In the genomic region with DNA sequence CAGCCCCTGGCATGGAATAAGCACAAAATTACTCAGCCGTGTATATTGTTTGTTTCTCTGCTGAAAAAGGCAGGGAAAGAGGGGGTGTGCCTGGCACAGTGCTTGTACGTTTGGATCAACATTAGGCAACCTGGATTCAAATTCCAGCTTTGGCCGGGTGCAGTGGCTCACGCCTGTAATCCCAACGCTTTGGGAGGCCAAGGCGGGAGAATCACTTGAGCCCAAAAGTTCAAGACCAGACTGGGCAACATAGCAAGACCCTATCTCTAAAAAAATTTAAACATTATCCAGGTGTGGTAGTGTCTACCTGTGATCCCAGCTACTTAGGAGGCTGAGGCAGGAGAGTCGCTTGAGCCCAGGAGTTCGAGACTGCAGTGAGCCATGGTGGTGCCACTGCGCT, we compare ENCODE assay signal across 18 cellular contexts.
A peak's percentile ranks its signal among the peaks of the same experiment; 100 is the strongest.
DNase-seq lines count a peak whose midpoint lies in the region; ATAC-seq, FAIRE-seq and TF ChIP-seq lines count a peak whose summit lies in the region.
"Had no signal": no experiment of that assay in that cellular context is flagged by ENCODE, and none has a peak within 500 bp of the region (broad histone marks: within the 10 kb centered on the region; RNA-seq: fewer than 3 reads in every experiment).

No MANE protein-coding gene starts in this region.

- DNase-seq in HepG2 (ENCODE audit: low spot score) (no peak), right lobe of liver (no peak), K562 (ENCODE audit: extremely low read depth in 1 of 4, low spot score in 3 of 4) (no peak), spleen (no peak), OCI-LY7 (ENCODE audit: low spot score) (no peak)
- no peak for DNase-seq in stimulated activated naive CD4-positive, alpha-beta T cell (lab: John Stamatoyannopoulos, UW)
- DNase-seq: Caco-2; CD4-positive, CD25-positive, alpha-beta regulatory T cell; CD8-positive, alpha-beta T cell; DMS153; DND-41; H7; HCEC 1CT had no signal

- H3K36me3 ChIP-seq in HepG2 (replicated peaks in 1 of 2; ENCODE audit: control insufficient read depth in 1 of 2, insufficient read depth in 2 of 2, low read length in 2 of 2) = peaks cover 2 to 16% of the 10 kb centered on the region in 2 experiments; a peak in 4 of 5 replicates
- H3K36me3 ChIP-seq in right lobe of liver = no peaks in the 10 kb centered on the region
- H3K36me3 ChIP-seq in K562 (ENCODE audit: control insufficient read depth, insufficient read depth, low read length) = 0 out of 3 replicates have a peak, but pooled peaks cover 4% of the 10 kb centered on the region
- H3K36me3 ChIP-seq in spleen = no peaks in the 10 kb centered on the region
- H3K36me3 ChIP-seq in OCI-LY7 (ENCODE audit: insufficient read depth, low read length) = no peaks in the 10 kb centered on the region
- H3K36me3 ChIP-seq: BLaER1 had no signal

- H3K9ac ChIP-seq in HepG2 (ENCODE audit: insufficient read depth, low read depth, low read length) (no peak overlapping the region), K562 (ENCODE audit: insufficient read depth in 1 of 2, low read depth in 2 of 2, low read length in 2 of 2) (no peak overlapping the region)
- H3K9ac ChIP-seq: BLaER1 had no signal

- intact Hi-C loops in HepG2 (cut with micrococcal nuclease; ENCODE audit: unreplicated experiment) (no loop called here), right lobe of liver (cut with DNase I) (no loop called here), K562 (cut with micrococcal nuclease) (no loop called here), spleen (cut with DNase I; ENCODE audit: low total_unique reads) (no loop called here), OCI-LY7 (cut with micrococcal nuclease; ENCODE audit: unreplicated experiment) (no loop called here)

- no peaks in the 10 kb centered on the region for H3K27me3 ChIP-seq in HepG2 (ENCODE audit: control insufficient read depth in 1 of 2, insufficient read depth in 2 of 2, low read length in 2 of 2)
- H3K27me3 ChIP-seq in right lobe of liver = no peaks in the 10 kb centered on the region
- no peaks in the 10 kb centered on the region for H3K27me3 ChIP-seq in K562 (ENCODE audit: control insufficient read depth in 2 of 2, insufficient read depth in 2 of 2, low read length in 2 of 2)
- no peaks in the 10 kb centered on the region for H3K27me3 ChIP-seq in spleen (replicated peaks in 1 of 7)
- H3K27me3 ChIP-seq: BLaER1 had no signal

- H3K9me2 ChIP-seq in OCI-LY7 (ENCODE audit: insufficient read depth, low read length) = no peaks in the 10 kb centered on the region

- in situ Hi-C loops in HepG2 (cut with HindIII; ENCODE audit: extremely low pct_ligation_motif_present, low pct_unique_long_range_greater_than_20kb) = no loop called here
- in situ Hi-C loops in K562 (cut with MboI) = no loop called here

- H3K27ac ChIP-seq in HepG2 (ENCODE audit: extremely low read length, insufficient read depth, low read length) (no peak overlapping the region), right lobe of liver (no peak overlapping the region), K562 (ENCODE audit: extremely low read depth, low read depth, low read length) (no peak overlapping the region), spleen (peak overlapping the region in 7 of 8 donors; percentile 6 to 85 (median 77)), OCI-LY7 (ENCODE audit: low read depth, low read length, poor library complexity, severe bottlenecking) (no peak overlapping the region)
- H3K27ac ChIP-seq: BLaER1, C4-2B had no signal

- H3K4me3 ChIP-seq in HepG2 (replicated peaks in 1 of 3; ENCODE audit: insufficient read depth in 1 of 3, low read depth in 2 of 3, low read length in 3 of 3) (no peak overlapping the region), right lobe of liver (no peak overlapping the region), K562 (no peak overlapping the region), spleen (no peak overlapping the region), OCI-LY7 (ENCODE audit: low read depth, low read length, poor library complexity, severe bottlenecking) (no peak overlapping the region)
- H3K4me3 ChIP-seq: BLaER1 had no signal

- TF ChIP-seq RAD21 in HepG2 (CRISPR knock-in tag; IDR thresholded peaks at IDR 0.05) (no peak), K562 (CRISPR knock-in tag; conservative IDR thresholded peaks at IDR 0.05 in 1 of 2, IDR thresholded peaks at IDR 0.05 in 1 of 2) (no peak)

- TF ChIP-seq POLR2A in HepG2 (IDR thresholded peaks at IDR 0.05; ENCODE audit: insufficient read depth in 1 of 2, low read depth in 2 of 2, low read length in 2 of 2) (no peak), right lobe of liver (IDR thresholded peaks at IDR 0.05) (no peak), K562 (conservative IDR thresholded peaks at IDR 0.05) (no peak), spleen (IDR thresholded peaks at IDR 0.05) (no peak)

- H4K20me1 ChIP-seq in HepG2 (ENCODE audit: insufficient read depth, low read length) (peaks cover 13% of the 10 kb centered on the region; the same call in 1 of the 2 replicates), K562 (replicated peaks; ENCODE audit: control insufficient read depth, insufficient read depth, low read length) (no peaks in the 10 kb centered on the region), OCI-LY7 (ENCODE audit: insufficient read depth, low read length) (no peaks in the 10 kb centered on the region)

- no peak for ATAC-seq in HepG2
- no peak for ATAC-seq in right lobe of liver
- no peak for ATAC-seq in K562
- ATAC-seq: CD8-positive, alpha-beta T cell had no signal

- H3K79me2 ChIP-seq in HepG2 (ENCODE audit: insufficient read depth, low read length) (peaks cover 4% of the 10 kb centered on the region), K562 (ENCODE audit: control insufficient read depth, insufficient read depth, low read length) (peaks cover 16% of the 10 kb centered on the region; the same call in 2 of the 3 replicates), OCI-LY7 (ENCODE audit: insufficient read depth, low read depth, low read length) (no peaks in the 10 kb centered on the region)

- H2AFZ ChIP-seq in HepG2 (ENCODE audit: low read length) = no peak overlapping the region
- no peak overlapping the region for H2AFZ ChIP-seq in K562 (ENCODE audit: low read depth, low read length)
- no peak overlapping the region for H2AFZ ChIP-seq in OCI-LY7 (ENCODE audit: low read length)

- no peak for TF ChIP-seq EP300 in HepG2 (IDR thresholded peaks at IDR 0.05; ENCODE audit: low read depth in 2 of 2, low read length in 2 of 2)
- no peak for TF ChIP-seq EP300 in HepG2 (CRISPR knock-in tag; IDR thresholded peaks at IDR 0.05; ENCODE audit: borderline replicate concordance)
- no peak for TF ChIP-seq EP300 in K562 (IDR thresholded peaks at IDR 0.05; ENCODE audit: low read length)

- WGBS in HepG2 (ENCODE audit: low lambda C conversion rate) = 88% methylated on average over 5 of the region's 9 CpGs
- WGBS in right lobe of liver (ENCODE audit: insufficient coverage, low coverage, low lambda C conversion rate, missing lambda C conversion rate) = 46% methylated on average over 3 of the region's 9 CpGs
- WGBS in K562 (ENCODE audit: insufficient coverage, low coverage, missing lambda C conversion rate) = 85% methylated on average over 9 of the region's 9 CpGs
- 80 to 92% (median 87%) methylated on average over 9 of the region's 9 CpGs for WGBS in spleen, 5 donors

- peaks cover 50% of the 10 kb centered on the region for H3K4me1 ChIP-seq in HepG2 (ENCODE audit: insufficient read depth, low read length)
- H3K4me1 ChIP-seq in right lobe of liver = no peaks in the 10 kb centered on the region
- H3K4me1 ChIP-seq in K562 (replicated peaks in 1 of 2; ENCODE audit: control insufficient read depth in 2 of 2, insufficient read depth in 2 of 2, low read length in 2 of 2) = peaks cover 20 to 24% of the 10 kb centered on the region in 2 experiments
- H3K4me1 ChIP-seq in spleen = peaks cover 14 to 97% (median 75%) of the 10 kb centered on the region in 6 donors
- no peaks in the 10 kb centered on the region for H3K4me1 ChIP-seq in OCI-LY7 (ENCODE audit: insufficient read depth, low read length, poor library complexity, severe bottlenecking)
- H3K4me1 ChIP-seq: Caco-2 had no signal

- CTCF ChIA-PET in HepG2 (lab: Yijun Ruan, JAX; ENCODE audit: low intra/inter-chr PET ratio, low total read pairs) (no interaction called here), K562 (lab: Yijun Ruan, JAX; ENCODE audit: low intra/inter-chr PET ratio) (no interaction called here), OCI-LY7 (lab: Charles Lee; ENCODE audit: unreplicated experiment) (no interaction called here)

- BruUV-seq in HepG2 (replicated peaks; lab: Mats Ljungman, UMichigan) (no TSS peak), K562 (replicated peaks; lab: Mats Ljungman, UMichigan) (no TSS peak), OCI-LY7 (replicated peaks; lab: Mats Ljungman, UMichigan) (no TSS peak)

- H3K9me3 ChIP-seq in HepG2 (ENCODE audit: low read length) (no peaks in the 10 kb centered on the region), right lobe of liver (no peaks in the 10 kb centered on the region), K562 (replicated peaks; ENCODE audit: control insufficient read depth, insufficient read depth, low read depth, low read length) (no peaks in the 10 kb centered on the region), spleen (no peaks in the 10 kb centered on the region), OCI-LY7 (ENCODE audit: low read length) (no peaks in the 10 kb centered on the region)
- H3K9me3 ChIP-seq: BLaER1, Caco-2 had no signal

- POLR2A ChIA-PET in HepG2 (lab: Yijun Ruan, JAX) (no interaction called here), K562 (lab: Yijun Ruan, JAX) (no interaction called here), OCI-LY7 (lab: Charles Lee) (no interaction called here)

- H3K9me1 ChIP-seq in K562 (ENCODE audit: control insufficient read depth, insufficient read depth, low read length) = peaks cover 3% of the 10 kb centered on the region

- H3K4me2 ChIP-seq in HepG2 (ENCODE audit: low read depth, low read length) (no peak overlapping the region), K562 (ENCODE audit: insufficient read depth, low read length) (no peak overlapping the region), OCI-LY7 (ENCODE audit: low read length) (no peak overlapping the region)
- H3K4me2 ChIP-seq: BLaER1 had no signal

- FAIRE-seq in HepG2 (lab: Jason Lieb, UNC) (no peak), K562 (lab: Jason Lieb, UNC) (no peak)
- FAIRE-seq: G401.6, GM12892, H1 had no signal

- no peak for TF ChIP-seq CTCF in HepG2 (CRISPR knock-in tag; IDR thresholded peaks at IDR 0.05)
- TF ChIP-seq CTCF in right lobe of liver (IDR thresholded peaks at IDR 0.05) = no peak
- no peak for TF ChIP-seq CTCF in K562 (IDR thresholded peaks at IDR 0.05 in 2 of 3, conservative IDR thresholded peaks at IDR 0.05 in 1 of 3; ENCODE audit: insufficient read depth in 2 of 3, low read depth in 1 of 3, low read length in 3 of 3)
- TF ChIP-seq CTCF in spleen (IDR thresholded peaks at IDR 0.05 in 8 of 11, conservative IDR thresholded peaks at IDR 0.05 in 3 of 11) = no peak
- TF ChIP-seq CTCF in OCI-LY7 (conservative IDR thresholded peaks at IDR 0.05; ENCODE audit: low read length) = no peak

Comparison
In these comparisons a context has a peak if more than half of its experiments do, and no peak if none do; other contexts are left out.
1. H3K27ac ChIP-seq: peak in spleen (7 of 8); none in HepG2 (single experiment), right lobe of liver (0 of 3), K562 (single experiment) and OCI-LY7 (single experiment).